23 cellular contexts compared by ENCODE assay signal in genomic region chr20:33710681-33711445, GRCh38. TPM values are rescaled to one million over a fixed set of nuclear protein-coding genes. Genes with fewer than 3 reads are reported as not detected.
DNase-seq lines count a peak whose midpoint lies in the region; ATAC-seq, FAIRE-seq and TF ChIP-seq lines count a peak whose summit lies in the region.
"Had no signal": no experiment of that assay in that cellular context is flagged by ENCODE, and none has a peak within 500 bp of the region (broad histone marks: within the 10 kb centered on the region; RNA-seq: fewer than 3 reads in every experiment).

No MANE protein-coding gene starts in this region.

- peaks cover 6% of the 10 kb centered on the region; the same call in 1 of the 2 replicates for H3K23me2 ChIP-seq in H1 (ENCODE audit: low read depth, low read length)

- H2AFZ ChIP-seq in H1 (ENCODE audit: low read length): no peak overlapping the region

- no peak for TF ChIP-seq EP300 in A549 (IDR thresholded peaks at IDR 0.05)
- no peak for TF ChIP-seq EP300 in H1 (IDR thresholded peaks at IDR 0.05; ENCODE audit: borderline replicate concordance in 1 of 2, low read depth in 2 of 2, low read length in 2 of 2)

- no peak for FAIRE-seq in A549 (lab: Jason Lieb, UNC)
- FAIRE-seq in H1 (lab: Jason Lieb, UNC): no peak
- FAIRE-seq: A204.1, G401.6, GM12891, H54, HTR-8/SVneo had no signal

- CTCF ChIA-PET in activated CD4-positive, alpha-beta T cell treated with anti-CD3 and anti-CD28 coated beads, Interleukin-2, amount 10 ng/mL, durations not matched to agents 7 days and 5 days (lab: Charles Lee): no interaction called here
- CTCF ChIA-PET in A549 (lab: Yijun Ruan, JAX): no interaction called here
- CTCF ChIA-PET in H1 (lab: Charles Lee; ENCODE audit: partially characterized antibody): no interaction called here

- peak overlapping the region; percentile 7 for H3K27ac Mint-ChIP-seq in activated CD4-positive, alpha-beta T cell treated with anti-CD3 and anti-CD28 coated beads, Interleukin-2, amount 10 ng/mL, durations not matched to agents 7 days and 5 days

- no peaks in the 10 kb centered on the region for H3K9me3 Mint-ChIP-seq in activated CD4-positive, alpha-beta T cell treated with anti-CD3 and anti-CD28 coated beads, Interleukin-2, amount 10 ng/mL, durations not matched to agents 7 days and 5 days
- H3K9me3 Mint-ChIP-seq: CD14-positive monocyte had no signal

- H2BK20ac ChIP-seq in H1 (ENCODE audit: low read length): peak overlapping the region; percentile 29; the same call in 1 of the 2 replicates

- no peaks in the 10 kb centered on the region for H3K9me3 ChIP-seq in A549
- no peaks in the 10 kb centered on the region for H3K9me3 ChIP-seq in HUES48 (ENCODE audit: control insufficient read depth, insufficient read depth, low read length)
- H3K9me3 ChIP-seq in H1 (ENCODE audit: insufficient read depth in 2 of 2, low read depth in 1 of 2, low read length in 1 of 2): no peaks in the 10 kb centered on the region
- H3K9me3 ChIP-seq: SJCRH30 had no signal

- peak overlapping the region; percentile 55 for H3K18ac ChIP-seq in H1 (ENCODE audit: extremely low read depth, low read length)

- H3K4me1 ChIP-seq in A549: peaks cover 24% of the 10 kb centered on the region
- H3K4me1 ChIP-seq in HUES48 (ENCODE audit: control insufficient read depth, insufficient read depth, low read length): no peaks in the 10 kb centered on the region; the same call in 1 of the 2 replicates
- peaks cover 4 to 9% (median 6%) of the 10 kb centered on the region in 4 experiments for H3K4me1 ChIP-seq in H1 (replicated peaks in 1 of 4; ENCODE audit: control insufficient read depth in 3 of 4, insufficient read depth in 4 of 4, low read length in 3 of 4)
- H3K4me1 ChIP-seq: SJCRH30 had no signal

- 0 out of 2 replicates have a peak overlapping the region, but pooled peaks have one; percentile 24 for H2AK5ac ChIP-seq in H1 (ENCODE audit: low read depth, low read length)

- no peak overlapping the region for H4K8ac ChIP-seq in H1 (ENCODE audit: extremely low read depth, insufficient read depth, low read length)

- peak overlapping the region; percentile 25; the same call in 1 of the 2 replicates for H2BK15ac ChIP-seq in H1 (ENCODE audit: low read length)

- H3K14ac ChIP-seq in H1 (ENCODE audit: insufficient read length): no peak overlapping the region

- H3K4me2 ChIP-seq in A549: peak overlapping the region; percentile 42
- peak overlapping the region in 1 of 2 experiments; percentile 72; a peak in 2 of 4 replicates for H3K4me2 ChIP-seq in H1 (ENCODE audit: insufficient read depth in 1 of 2, low read depth in 2 of 2, low read length in 2 of 2)

- H4K20me1 ChIP-seq in H1 (replicated peaks in 1 of 2; ENCODE audit: control insufficient read depth in 1 of 2, insufficient read depth in 2 of 2, low read length in 2 of 2): no peaks in the 10 kb centered on the region

- no peaks in the 10 kb centered on the region for H3K79me1 ChIP-seq in H1 (ENCODE audit: low read depth, low read length)

- H3K9ac ChIP-seq in HUES48 (ENCODE audit: low read depth, low read length) (no peak overlapping the region), H1 (replicated peaks in 1 of 4; ENCODE audit: extremely low read depth in 1 of 4, low read depth in 3 of 4, low read length in 3 of 4) (no peak overlapping the region; a peak in 1 of 7 replicates)

- no peak overlapping the region for H3K4ac ChIP-seq in H1 (replicated peaks; ENCODE audit: insufficient read length, low read depth, low read length)

- no peaks in the 10 kb centered on the region for H3K27me3 Mint-ChIP-seq in activated CD4-positive, alpha-beta T cell treated with anti-CD3 and anti-CD28 coated beads, Interleukin-2, amount 10 ng/mL, durations not matched to agents 7 days and 5 days

- H3K36me3 ChIP-seq in HUES48 (ENCODE audit: control insufficient read depth, insufficient read depth, low read length) (no peaks in the 10 kb centered on the region), H1 (ENCODE audit: control insufficient read depth in 2 of 4, insufficient read depth in 4 of 4, low read length in 3 of 4) (no peaks in the 10 kb centered on the region; a peak in 1 of 8 replicates)

- H4K5ac ChIP-seq in H1 (ENCODE audit: insufficient read length, low read depth, low read length): no peak overlapping the region

- TF ChIP-seq CTCF in A549 (IDR thresholded peaks at IDR 0.05) (no peak), H1 (IDR thresholded peaks at IDR 0.05; ENCODE audit: control extremely low read depth in 1 of 3, insufficient read depth in 1 of 3, low read depth in 1 of 3, low read length in 3 of 3) (no peak)

- H3K27ac ChIP-seq in A549 (no peak overlapping the region), HUES48 (ENCODE audit: low read depth, low read length) (peak overlapping the region; percentile 7), H1 (ENCODE audit: low read depth, low read length) (no peak overlapping the region)
- H3K27ac ChIP-seq: SJCRH30 had no signal

- no peak for TF ChIP-seq RAD21 in A549 (conservative IDR thresholded peaks at IDR 0.05 in 1 of 2, IDR thresholded peaks at IDR 0.05 in 1 of 2)
- TF ChIP-seq RAD21 in H1 (IDR thresholded peaks at IDR 0.05 in 1 of 2, conservative IDR thresholded peaks at IDR 0.05 in 1 of 2; ENCODE audit: low read depth in 2 of 2, low read length in 2 of 2): no peak

- POLR2A ChIA-PET in activated CD4-positive, alpha-beta T cell treated with anti-CD3 and anti-CD28 coated beads, Interleukin-2, amount 10 ng/mL, durations not matched to agents 7 days and 5 days (lab: Charles Lee): no interaction called here
- POLR2A ChIA-PET in A549 (lab: Yijun Ruan, JAX): no interaction called here
- POLR2A ChIA-PET in H1 (lab: Charles Lee; ENCODE audit: partially characterized antibody): interaction anchor here (1.2 to 1.5 kb wide), 2 partner anchors 9 to 31 kb away, joined by 4 to 6 read pairs; partner anchors contain the start of gene PXMP4

- peaks cover 42% of the 10 kb centered on the region for H3K36me3 Mint-ChIP-seq in activated CD4-positive, alpha-beta T cell treated with anti-CD3 and anti-CD28 coated beads, Interleukin-2, amount 10 ng/mL, durations not matched to agents 7 days and 5 days (ENCODE audit: low read depth)

- peak overlapping the region; percentile 80 for H2BK12ac ChIP-seq in H1 (ENCODE audit: low read depth, low read length)

- H3K27me3 ChIP-seq in HUES48 (ENCODE audit: control insufficient read depth, insufficient read depth, low read length) (no peaks in the 10 kb centered on the region), H1 (replicated peaks in 1 of 4; ENCODE audit: control insufficient read depth in 3 of 4, extremely low read depth in 1 of 4, insufficient read depth in 3 of 4, low read length in 3 of 4) (no peaks in the 10 kb centered on the region)
- H3K27me3 ChIP-seq: SJCRH30 had no signal

- H4K91ac ChIP-seq in H1 (replicated peaks; ENCODE audit: insufficient read length, low read length): no peak overlapping the region

- H3K56ac ChIP-seq in H1 (replicated peaks; ENCODE audit: insufficient read length, low read depth, low read length): no peak overlapping the region

- peaks cover 20% of the 10 kb centered on the region for H3K4me1 Mint-ChIP-seq in activated CD4-positive, alpha-beta T cell treated with anti-CD3 and anti-CD28 coated beads, Interleukin-2, amount 10 ng/mL, durations not matched to agents 7 days and 5 days
- H3K4me1 Mint-ChIP-seq: CD14-positive monocyte had no signal

- no peak for DNase-seq in activated CD4-positive, alpha-beta T cell treated with anti-CD3 and anti-CD28 coated beads, Interleukin-2, amount 10 ng/mL, durations not matched to agents 7 days and 5 days
- DNase-seq in activated CD4-positive, alpha-beta T cell treated with anti-CD3 and anti-CD28 coated beads, Interleukin-2, amount 50 U/mL, for 1 hour: no peak
- DNase-seq in A549 (ENCODE audit: low read depth in 1 of 2, low spot score in 1 of 2): no peak
- DNase-seq in H1 (ENCODE audit: low read depth in 1 of 2, low spot score in 2 of 2): peak in 1 of 2 experiments; percentile 46
- DNase-seq in NCI-H1105 treated with DMSO at 0.1 percent for 48 hours (lab: John Stamatoyannopoulos, UW): no peak
- DNase-seq: DMS79 treated with DMSO at 0.1 percent for 48 hours, KG1, NCI-H1092, NCI-H1694, NCI-H345, NCI-H526 treated with DMSO at 0.1 percent for 48 hours, SJCRH30 had no signal

- H3K23ac ChIP-seq in H1 (ENCODE audit: insufficient read length): no peak overlapping the region

- TF ChIP-seq POLR2A in A549 (IDR thresholded peaks at IDR 0.05; ENCODE audit: low read length): no peak
- TF ChIP-seq POLR2A in H1 (IDR thresholded peaks at IDR 0.05; ENCODE audit: control extremely low read depth in 1 of 2, low read depth in 2 of 2, low read length in 2 of 2): no peak

- H3K79me2 ChIP-seq in H1 (ENCODE audit: control insufficient read depth in 1 of 2, insufficient read depth in 2 of 2, low read length in 2 of 2): no peaks in the 10 kb centered on the region

- no peak overlapping the region for H2BK120ac ChIP-seq in H1 (replicated peaks; ENCODE audit: low read depth, low read length)

- H3K4me3 ChIP-seq in A549 (no peak overlapping the region), HUES48 (ENCODE audit: low read depth, low read length) (no peak overlapping the region), H1 (ENCODE audit: extremely low read depth in 1 of 4, insufficient read depth in 2 of 4, low read depth in 3 of 4, low read length in 4 of 4) (no peak overlapping the region; a peak in 2 of 8 replicates)
- H3K4me3 ChIP-seq: SJCRH30 had no signal

- 63% methylated on average over 14 of the region's 14 CpGs for WGBS in A549 (ENCODE audit: missing lambda C conversion rate)
- WGBS in H1 (ENCODE audit: extremely low coverage in 1 of 2, insufficient coverage in 1 of 2, insufficient read length in 1 of 2, insufficient replicate concordance in 2 of 2, low coverage in 1 of 2, low lambda C conversion rate in 2 of 2, missing lambda C conversion rate in 1 of 2), 2 experiments: 84% methylated on average over 14 of the region's 14 CpGs; no CpG with 5 or more reads in 1 of the 2 experiments

- H3K4me3 Mint-ChIP-seq in activated CD4-positive, alpha-beta T cell treated with anti-CD3 and anti-CD28 coated beads, Interleukin-2, amount 10 ng/mL, durations not matched to agents 7 days and 5 days: no peak overlapping the region
- H3K4me3 Mint-ChIP-seq: CD14-positive monocyte had no signal

- H2BK5ac ChIP-seq in H1 (ENCODE audit: low read depth, low read length): peak overlapping the region; percentile 77

- ATAC-seq in A549 (no peak), HG02610 (IDR thresholded peaks at IDR 0.05; ENCODE audit: unreplicated experiment) (no peak), GM21360 (IDR thresholded peaks at IDR 0.05; ENCODE audit: unreplicated experiment) (no peak)

RNA-seq across cellular contexts. Expression of gene PXMP4, which starts 9.2 kb away (rescaled TPM):
- total RNA-seq in activated CD4-positive, alpha-beta T cell treated with anti-CD3 and anti-CD28 coated beads, Interleukin-2, amount 10 ng/mL, durations not matched to agents 7 days and 5 days: 10 to 100 TPM; 19.1 to 21.8 TPM
- polyA plus RNA-seq in A549 (2011; rRNA removed) (6.6 and 7.3 TPM in 2 replicates), A549 (2017; fragmentation: RNase III; extraction: RNeasy Plus Mini Kit Qiagen cat#74134 plus additional on column Dnase treatment) (4.0 to 5.4 TPM (median 4.5 TPM) in 3 replicates), H1 (2011; rRNA removed) (3.4 and 5.5 TPM in 2 replicates)
- 8.5 and 8.8 TPM in 2 replicates for polyA plus RNA-seq in A549 (2012; cell fraction: cytosol; rRNA removed)
- 7.2 and 7.8 TPM in 2 replicates for polyA plus RNA-seq in A549 (2012; cell fraction: nucleus; rRNA removed)
- 10.1 and 10.8 TPM in 2 replicates for polyA minus RNA-seq in A549 (2011; rRNA and poly(A)+ RNA removed)
- total RNA-seq in H1 (2021; fragmentation: NEBNext Ultra II Directional; extraction: Animal tissue kit (Norgen Biotek cat#: 25700)): 3.3 and 4.1 TPM in 2 replicates
- 3.4 TPM for polyA plus RNA-seq in H1 (2011; cell fraction: cytosol; rRNA removed)
- polyA plus RNA-seq in H1 (2011; cell fraction: nucleus; rRNA removed): 3.8 TPM
- 1.6 to 3.5 TPM (median 2.6 TPM) in 4 replicates for polyA plus RNA-seq in H1 (2012, experiment 1 of 2)
- 1.7 TPM for polyA plus RNA-seq in H1 (2012, experiment 2 of 2)
- polyA plus RNA-seq in H1 (2013, experiment 1 of 2): 3.2 TPM
- polyA plus RNA-seq in H1 (2013, experiment 2 of 2): 3.3 TPM
- 3.6 and 4.1 TPM in 2 replicates for polyA minus RNA-seq in H1 (2011; rRNA and poly(A)+ RNA removed)
- polyA minus RNA-seq in H1 (2011; cell fraction: cytosol; rRNA and poly(A)+ RNA removed): 1.4 TPM
- 1.1 TPM for polyA minus RNA-seq in H1 (2011; cell fraction: nucleus; rRNA and poly(A)+ RNA removed)

RNA-seq across cellular contexts. Expression of gene ZNF341, which starts 20.9 kb away (rescaled TPM):
- 1 to 10 TPM; 5.5 to 5.8 TPM for total RNA-seq in activated CD4-positive, alpha-beta T cell treated with anti-CD3 and anti-CD28 coated beads, Interleukin-2, amount 10 ng/mL, durations not matched to agents 7 days and 5 days
- 2.1 and 2.7 TPM in 2 replicates for polyA plus RNA-seq in A549 (2011; rRNA removed)
- 5.8 and 6.1 TPM in 2 replicates for polyA plus RNA-seq in A549 (2012; cell fraction: cytosol; rRNA removed)
- polyA plus RNA-seq in A549 (2012; cell fraction: nucleus; rRNA removed): 18.1 and 21.9 TPM in 2 replicates
- polyA plus RNA-seq in A549 (2017; fragmentation: RNase III; extraction: RNeasy Plus Mini Kit Qiagen cat#74134 plus additional on column Dnase treatment): 3.6 to 4.1 TPM (median 3.8 TPM) in 3 replicates
- polyA minus RNA-seq in A549 (2011; rRNA and poly(A)+ RNA removed): 3.4 and 4.7 TPM in 2 replicates
- total RNA-seq in H1 (2021; fragmentation: NEBNext Ultra II Directional; extraction: Animal tissue kit (Norgen Biotek cat#: 25700)): 6.3 and 6.4 TPM in 2 replicates
- polyA plus RNA-seq in H1 (2011; rRNA removed): 5.8 and 7.0 TPM in 2 replicates
- 3.3 TPM for polyA plus RNA-seq in H1 (2011; cell fraction: cytosol; rRNA removed)
- polyA plus RNA-seq in H1 (2011; cell fraction: nucleus; rRNA removed): 6.9 TPM
- 5.0 to 7.4 TPM (median 5.6 TPM) in 4 replicates for polyA plus RNA-seq in H1 (2012, experiment 1 of 2)
- polyA plus RNA-seq in H1 (2012, experiment 2 of 2): 6.7 TPM
- polyA plus RNA-seq in H1 (2013, experiment 1 of 2): 3.9 TPM
- polyA plus RNA-seq in H1 (2013, experiment 2 of 2): 3.7 TPM
- polyA minus RNA-seq in H1 (2011; rRNA and poly(A)+ RNA removed): 5.5 TPM in 2 replicates
- 4.7 TPM for polyA minus RNA-seq in H1 (2011; cell fraction: cytosol; rRNA and poly(A)+ RNA removed)
- 3.9 TPM for polyA minus RNA-seq in H1 (2011; cell fraction: nucleus; rRNA and poly(A)+ RNA removed)

RNA-seq across cellular contexts. Expression of gene E2F1, which starts 24.7 kb away (rescaled TPM):
- 10 to 100 TPM; 64.9 to 69.8 TPM for total RNA-seq in activated CD4-positive, alpha-beta T cell treated with anti-CD3 and anti-CD28 coated beads, Interleukin-2, amount 10 ng/mL, durations not matched to agents 7 days and 5 days
- polyA plus RNA-seq in A549 (2011; rRNA removed) (17.9 and 19.4 TPM in 2 replicates), A549 (2017; fragmentation: RNase III; extraction: RNeasy Plus Mini Kit Qiagen cat#74134 plus additional on column Dnase treatment) (32.8 to 35.8 TPM (median 33.5 TPM) in 3 replicates), H1 (2011; rRNA removed) (33.4 and 56.3 TPM in 2 replicates)
- 52.5 and 61.3 TPM in 2 replicates for polyA plus RNA-seq in A549 (2012; cell fraction: cytosol; rRNA removed)
- 122 and 133 TPM in 2 replicates for polyA plus RNA-seq in A549 (2012; cell fraction: nucleus; rRNA removed)
- polyA minus RNA-seq in A549 (2011; rRNA and poly(A)+ RNA removed): 13.4 and 21.1 TPM in 2 replicates
- total RNA-seq in H1 (2021; fragmentation: NEBNext Ultra II Directional; extraction: Animal tissue kit (Norgen Biotek cat#: 25700)): 35.3 and 35.8 TPM in 2 replicates
- polyA plus RNA-seq in H1 (2011; cell fraction: cytosol; rRNA removed): 44.6 TPM
- 121 TPM for polyA plus RNA-seq in H1 (2011; cell fraction: nucleus; rRNA removed)
- polyA plus RNA-seq in H1 (2012, experiment 1 of 2): 32.0 to 45.5 TPM (median 42.4 TPM) in 4 replicates
- 36.8 TPM for polyA plus RNA-seq in H1 (2012, experiment 2 of 2)
- 25.5 TPM for polyA plus RNA-seq in H1 (2013, experiment 1 of 2)
- polyA plus RNA-seq in H1 (2013, experiment 2 of 2): 23.3 TPM
- 21.5 and 26.8 TPM in 2 replicates for polyA minus RNA-seq in H1 (2011; rRNA and poly(A)+ RNA removed)
- 17.8 TPM for polyA minus RNA-seq in H1 (2011; cell fraction: cytosol; rRNA and poly(A)+ RNA removed)
- 22.2 TPM for polyA minus RNA-seq in H1 (2011; cell fraction: nucleus; rRNA and poly(A)+ RNA removed)

RNA-seq across cellular contexts. Expression of gene NECAB3, which starts 36.6 kb away (rescaled TPM):
- 10 to 100 TPM; 48.2 to 54.3 TPM for total RNA-seq in activated CD4-positive, alpha-beta T cell treated with anti-CD3 and anti-CD28 coated beads, Interleukin-2, amount 10 ng/mL, durations not matched to agents 7 days and 5 days
- polyA plus RNA-seq in A549 (2011; rRNA removed): 9.3 and 10.7 TPM in 2 replicates
- 24.6 and 31.7 TPM in 2 replicates for polyA plus RNA-seq in A549 (2012; cell fraction: cytosol; rRNA removed)
- 115 and 180 TPM in 2 replicates for polyA plus RNA-seq in A549 (2012; cell fraction: nucleus; rRNA removed)
- polyA plus RNA-seq in A549 (2017; fragmentation: RNase III; extraction: RNeasy Plus Mini Kit Qiagen cat#74134 plus additional on column Dnase treatment): 17.2 to 21.6 TPM (median 19.3 TPM) in 3 replicates
- polyA minus RNA-seq in A549 (2011; rRNA and poly(A)+ RNA removed): 14.3 and 19.7 TPM in 2 replicates
- total RNA-seq in H1 (2021; fragmentation: NEBNext Ultra II Directional; extraction: Animal tissue kit (Norgen Biotek cat#: 25700)): 19.7 and 20.5 TPM in 2 replicates
- polyA plus RNA-seq in H1 (2011; rRNA removed): 46.2 and 72.6 TPM in 2 replicates
- polyA plus RNA-seq in H1 (2011; cell fraction: cytosol; rRNA removed): 39.5 TPM
- polyA plus RNA-seq in H1 (2011; cell fraction: nucleus; rRNA removed): 101 TPM
- 13.8 to 22.6 TPM (median 18.4 TPM) in 4 replicates for polyA plus RNA-seq in H1 (2012, experiment 1 of 2)
- 15.9 TPM for polyA plus RNA-seq in H1 (2012, experiment 2 of 2)
- polyA plus RNA-seq in H1 (2013, experiment 1 of 2): 12.2 TPM
- polyA plus RNA-seq in H1 (2013, experiment 2 of 2): 10.7 TPM
- polyA minus RNA-seq in H1 (2011; rRNA and poly(A)+ RNA removed): 20.5 and 23.8 TPM in 2 replicates
- 15.6 TPM for polyA minus RNA-seq in H1 (2011; cell fraction: cytosol; rRNA and poly(A)+ RNA removed)
- 39.6 TPM for polyA minus RNA-seq in H1 (2011; cell fraction: nucleus; rRNA and poly(A)+ RNA removed)

RNA-seq across cellular contexts. Expression of gene ACTL10, which starts 44.1 kb away (rescaled TPM):
- total RNA-seq in activated CD4-positive, alpha-beta T cell treated with anti-CD3 and anti-CD28 coated beads, Interleukin-2, amount 10 ng/mL, durations not matched to agents 7 days and 5 days: 1 to 10 TPM; 2.4 to 4.1 TPM
- polyA plus RNA-seq in A549 (2011; rRNA removed) (not detected in 2 replicates), A549 (2017; fragmentation: RNase III; extraction: RNeasy Plus Mini Kit Qiagen cat#74134 plus additional on column Dnase treatment) (not detected in 3 replicates), H1 (2011; rRNA removed) (0.20 and 0.26 TPM in 2 replicates)
- not detected in 2 replicates for polyA plus RNA-seq in A549 (2012; cell fraction: cytosol; rRNA removed)
- not detected in 2 replicates for polyA plus RNA-seq in A549 (2012; cell fraction: nucleus; rRNA removed)
- polyA minus RNA-seq in A549 (2011; rRNA and poly(A)+ RNA removed): not detected in 2 replicates
- not detected in 2 replicates for total RNA-seq in H1 (2021; fragmentation: NEBNext Ultra II Directional; extraction: Animal tissue kit (Norgen Biotek cat#: 25700))
- polyA plus RNA-seq in H1 (2011; cell fraction: cytosol; rRNA removed): 0.25 TPM
- polyA plus RNA-seq in H1 (2011; cell fraction: nucleus; rRNA removed): 0.33 TPM
- polyA plus RNA-seq in H1 (2012, experiment 1 of 2): 0.11 to 0.18 TPM (median 0.12 TPM) in 3 of 4 replicates, not detected in the other
- polyA plus RNA-seq in H1 (2012, experiment 2 of 2): 0.30 TPM
- 0.08 TPM for polyA plus RNA-seq in H1 (2013, experiment 1 of 2)
- polyA plus RNA-seq in H1 (2013, experiment 2 of 2): 0.04 TPM
- polyA minus RNA-seq in H1 (2011; rRNA and poly(A)+ RNA removed): 0.07 and 0.09 TPM in 2 replicates
- polyA minus RNA-seq in H1 (2011; cell fraction: cytosol; rRNA and poly(A)+ RNA removed): not detected
- polyA minus RNA-seq in H1 (2011; cell fraction: nucleus; rRNA and poly(A)+ RNA removed): 1.7 TPM
- total RNA-seq: M059J, RPMI7951 had no signal
